In genomic region chr1:11925938-11926292, GRCh38 we compare ENCODE assay signal across 8 cellular contexts. TPM values are rescaled to one million over a fixed set of nuclear protein-coding genes. Genes with fewer than 3 reads are reported as not detected.
DNase-seq lines count a peak whose midpoint lies in the region; ATAC-seq and TF ChIP-seq lines count a peak whose summit lies in the region.

No MANE protein-coding gene starts in this region.

- no peaks in the 10 kb centered on the region for H3K27me3 Mint-ChIP-seq in activated CD8-positive, alpha-beta memory T cell treated with anti-CD3 and anti-CD28 coated beads, Interleukin-2, amount 10 ng/mL, durations not matched to agents 7 days and 5 days

- H3K36me3 ChIP-seq in brain microvascular endothelial cell (replicated peaks), result peaks cover 6% of the 10 kb centered on the region

- DNase-seq in activated CD8-positive, alpha-beta memory T cell treated with anti-CD3 and anti-CD28 coated beads, Interleukin-2, amount 10 ng/mL, durations not matched to agents 7 days and 5 days, result no peak
- no peak for DNase-seq in activated CD8-positive, alpha-beta memory T cell treated with anti-CD3 and anti-CD28 coated beads, Interleukin-2, amount 50 U/mL, for 4 hours
- no peak for DNase-seq in brain microvascular endothelial cell
- DNase-seq in kidney tubule cell (ENCODE audit: low spot score), result no peak
- no peak for DNase-seq in NK-92 (lab: John Stamatoyannopoulos, UW; ENCODE audit: unreplicated experiment)
- DNase-seq in NCI-H748 (lab: John Stamatoyannopoulos, UW; ENCODE audit: unreplicated experiment), result no peak

- H3K27me3 ChIP-seq in brain microvascular endothelial cell (replicated peaks), result no peaks in the 10 kb centered on the region
- H3K27me3 ChIP-seq in mononuclear cell (ENCODE audit: insufficient read depth, low read length), result no peaks in the 10 kb centered on the region

- H3K27ac ChIP-seq in brain microvascular endothelial cell, result no peak overlapping the region

- ATAC-seq in activated CD8-positive, alpha-beta memory T cell treated with anti-CD3 and anti-CD28 coated beads, Interleukin-2, amount 10 ng/mL, durations not matched to agents 7 days and 5 days, result peak; percentile 38
- peak; percentile 6 for ATAC-seq in HG03442 (IDR thresholded peaks at IDR 0.05; ENCODE audit: unreplicated experiment)

- H3K9me3 Mint-ChIP-seq in activated CD8-positive, alpha-beta memory T cell treated with anti-CD3 and anti-CD28 coated beads, Interleukin-2, amount 10 ng/mL, durations not matched to agents 7 days and 5 days (ENCODE audit: low read depth), result no peaks in the 10 kb centered on the region

- in situ Hi-C loops in brain microvascular endothelial cell (cut with HindIII; ENCODE audit: low pct_ligation_motif_present, low sequenced_read_pairs), result no loop called here

- peak overlapping the region; percentile 76 for H3K4me3 Mint-ChIP-seq in activated CD8-positive, alpha-beta memory T cell treated with anti-CD3 and anti-CD28 coated beads, Interleukin-2, amount 10 ng/mL, durations not matched to agents 7 days and 5 days

- peak overlapping the region; percentile 56 for H3K4me3 ChIP-seq in brain microvascular endothelial cell (ENCODE audit: low read depth, low read length)
- peak overlapping the region; percentile 50 for H3K4me3 ChIP-seq in mononuclear cell (ENCODE audit: low read length)

- peaks cover 46% of the 10 kb centered on the region for H3K4me1 ChIP-seq in mononuclear cell (ENCODE audit: insufficient read depth, low read length)

- H3K27ac Mint-ChIP-seq in activated CD8-positive, alpha-beta memory T cell treated with anti-CD3 and anti-CD28 coated beads, Interleukin-2, amount 10 ng/mL, durations not matched to agents 7 days and 5 days, result no peak overlapping the region

- H3K9me3 ChIP-seq in mononuclear cell (ENCODE audit: low read depth, low read length), result no peaks in the 10 kb centered on the region

- H3K4me1 Mint-ChIP-seq in activated CD8-positive, alpha-beta memory T cell treated with anti-CD3 and anti-CD28 coated beads, Interleukin-2, amount 10 ng/mL, durations not matched to agents 7 days and 5 days, result peaks cover 38% of the 10 kb centered on the region

- CTCF ChIA-PET in activated CD8-positive, alpha-beta memory T cell treated with anti-CD3 and anti-CD28 coated beads, Interleukin-2, amount 10 ng/mL, durations not matched to agents 7 days and 5 days (lab: Charles Lee), result interaction anchor here (1.3 to 1.9 kb wide), 2 partner anchors 18 to 47 kb away, joined by 4 read pairs; no protein-coding TSS in a partner anchor

- H3K36me3 Mint-ChIP-seq in activated CD8-positive, alpha-beta memory T cell treated with anti-CD3 and anti-CD28 coated beads, Interleukin-2, amount 10 ng/mL, durations not matched to agents 7 days and 5 days, result peaks cover 20% of the 10 kb centered on the region

- TF ChIP-seq CTCF in brain microvascular endothelial cell (IDR thresholded peaks at IDR 0.05; ENCODE audit: low read depth, low read length, missing control alignments), result no peak

RNA-seq across cellular contexts. Expression of gene KIAA2013, which starts 0.3 kb away (rescaled TPM):
- 10 to 100 TPM; 44.2 to 44.6 TPM for total RNA-seq in activated CD8-positive, alpha-beta memory T cell treated with anti-CD3 and anti-CD28 coated beads, Interleukin-2, amount 10 ng/mL, durations not matched to agents 7 days and 5 days
- 27.3 TPM for total RNA-seq in mononuclear cell

RNA-seq across cellular contexts. Expression of gene PLOD1, which starts 8.6 kb away (rescaled TPM):
- 10 to 100 TPM; 17.6 to 20.8 TPM for total RNA-seq in activated CD8-positive, alpha-beta memory T cell treated with anti-CD3 and anti-CD28 coated beads, Interleukin-2, amount 10 ng/mL, durations not matched to agents 7 days and 5 days
- total RNA-seq in mononuclear cell, result 21.8 TPM

RNA-seq across cellular contexts. Expression of gene MFN2, which starts 54.3 kb away (rescaled TPM):
- 10 to 100 TPM; 57.7 to 67.5 TPM for total RNA-seq in activated CD8-positive, alpha-beta memory T cell treated with anti-CD3 and anti-CD28 coated beads, Interleukin-2, amount 10 ng/mL, durations not matched to agents 7 days and 5 days
- total RNA-seq in mononuclear cell, result 35.2 TPM
